ENCODE assay signal across 8 cellular contexts in genomic region chr14:38255673-38256357, GRCh38. TPM values are rescaled to one million over a fixed set of nuclear protein-coding genes. Genes with fewer than 3 reads are reported as not detected.
A peak's percentile ranks its signal among the peaks of the same experiment; 100 is the strongest.
DNase-seq lines count a peak whose midpoint lies in the region; ATAC-seq and TF ChIP-seq lines count a peak whose summit lies in the region.

Gene CLEC14A, minus strand, starts transcription at chr14:38256093. Its CDS starts 71 bp downstream, at chr14:38256022.

- H3K4me2 ChIP-seq in mesendoderm (ENCODE audit: low read length), result peak within 1 kb of the TSS; percentile 38

- no peaks in the 10 kb centered on the region for H3K36me3 Mint-ChIP-seq in activated CD4-positive, alpha-beta T cell treated with anti-CD3 and anti-CD28 coated beads, Interleukin-2, amount 10 ng/mL, durations not matched to agents 24 days and 14 days (ENCODE audit: low read depth)

- H3K27ac ChIP-seq in mesendoderm (ENCODE audit: low read depth, low read length) (no peak within 1 kb of the TSS), tibial nerve (peak within 1 kb of the TSS in 3 of 4 donors; percentile 65 to 77 (median 76))

- peaks cover 2% of the 10 kb centered on the region for H3K9me3 Mint-ChIP-seq in activated CD4-positive, alpha-beta T cell treated with anti-CD3 and anti-CD28 coated beads, Interleukin-2, amount 10 ng/mL, durations not matched to agents 24 days and 14 days

- H3K36me3 ChIP-seq in mesendoderm (ENCODE audit: control insufficient read depth, insufficient read depth, low read length), result no peaks in the 10 kb centered on the region
- H3K36me3 ChIP-seq in tibial nerve, result no peaks in the 10 kb centered on the region

- H3K27me3 ChIP-seq in mesendoderm (ENCODE audit: insufficient read depth, low read length, poor library complexity) (peaks cover 15% of the 10 kb centered on the region), tibial nerve (peaks cover 0 to 22% of the 10 kb centered on the region in 2 donors)

- peak within 1 kb of the TSS; percentile 92 for H3K23ac ChIP-seq in mesendoderm (ENCODE audit: low read length)

- H3K79me1 ChIP-seq in mesendoderm (ENCODE audit: low read length), result no peaks in the 10 kb centered on the region

- no peak within 1 kb of the TSS for H2BK5ac ChIP-seq in mesendoderm (ENCODE audit: low read length)

- TF ChIP-seq POLR2A in tibial nerve (IDR thresholded peaks at IDR 0.05), result no peak

- H2BK120ac ChIP-seq in mesendoderm (ENCODE audit: low read depth, low read length), result no peak within 1 kb of the TSS

- peak in 1 of 2 donors; percentile 36 for TF ChIP-seq EP300 in tibial nerve (IDR thresholded peaks at IDR 0.05)

- peak within 1 kb of the TSS; percentile 54 for H3K4me3 Mint-ChIP-seq in activated CD4-positive, alpha-beta T cell treated with anti-CD3 and anti-CD28 coated beads, Interleukin-2, amount 10 ng/mL, durations not matched to agents 24 days and 14 days

- H3K27me3 Mint-ChIP-seq in activated CD4-positive, alpha-beta T cell treated with anti-CD3 and anti-CD28 coated beads, Interleukin-2, amount 10 ng/mL, durations not matched to agents 24 days and 14 days, result peaks cover 37% of the 10 kb centered on the region

- no peak within 1 kb of the TSS for H2AK5ac ChIP-seq in mesendoderm (ENCODE audit: low read length)

- H3K9me3 ChIP-seq in tibial nerve, result peaks cover 0 to 3% (median 0%) of the 10 kb centered on the region in 4 donors

- H3K79me2 ChIP-seq in mesendoderm (ENCODE audit: control insufficient read depth, insufficient read depth, low read length), result no peaks in the 10 kb centered on the region

- H2BK15ac ChIP-seq in mesendoderm (replicated peaks; ENCODE audit: low read depth), result no peak within 1 kb of the TSS

- H4K8ac ChIP-seq in mesendoderm (ENCODE audit: low read depth, low read length), result no peak within 1 kb of the TSS

- H3K4me3 ChIP-seq in mesendoderm (ENCODE audit: low read length) (peak within 1 kb of the TSS; percentile 19), tibial nerve (peak within 1 kb of the TSS; percentile 31 to 55 (median 36))

- H3K4ac ChIP-seq in mesendoderm (ENCODE audit: low read depth, low read length), result no peak within 1 kb of the TSS

- TF ChIP-seq CTCF in tibial nerve (IDR thresholded peaks at IDR 0.05), result peak in 1 of 5 experiments; percentile 4

- H3K4me1 ChIP-seq in mesendoderm (ENCODE audit: control insufficient read depth, low read depth, low read length) (peaks cover 4% of the 10 kb centered on the region), tibial nerve (peaks cover 0 to 15% (median 0%) of the 10 kb centered on the region in 4 donors)

- intact Hi-C loops in activated CD4-positive, alpha-beta T cell treated with anti-CD3 and anti-CD28 coated beads, Interleukin-2, amount 10 ng/mL, durations not matched to agents 24 days and 14 days (cut with micrococcal nuclease), result no loop called here

- H3K9ac ChIP-seq in mesendoderm (ENCODE audit: low read length), result peak within 1 kb of the TSS; percentile 62

- WGBS in mesendoderm (ENCODE audit: extremely low coverage, insufficient coverage, low lambda C conversion rate), result no CpG with 5 or more reads among the region's 60 CpGs
- 5 to 9% methylated on average over 22 to 23 of the region's 60 CpGs for WGBS in tibial nerve, 2 donors

- peak within 1 kb of the TSS; percentile 4 for H3K18ac ChIP-seq in mesendoderm (ENCODE audit: low read length)

- DNase-seq in activated CD4-positive, alpha-beta T cell treated with anti-CD3 and anti-CD28 coated beads, Interleukin-2, amount 10 ng/mL, durations not matched to agents 24 days and 14 days, result peak; percentile 54
- DNase-seq in activated CD4-positive, alpha-beta T cell treated with anti-CD3 and anti-CD28 coated beads for 1 hour, result no peak
- DNase-seq in ecto neural progenitor cell (ENCODE audit: low spot score) (peak; percentile 70), mesendoderm (peak; percentile 59), tibial nerve (ENCODE audit: low spot score in 2 of 2) (peak; percentile 7 to 29)

- no peak within 1 kb of the TSS for H3K27ac Mint-ChIP-seq in activated CD4-positive, alpha-beta T cell treated with anti-CD3 and anti-CD28 coated beads, Interleukin-2, amount 10 ng/mL, durations not matched to agents 24 days and 14 days

- peaks cover 4% of the 10 kb centered on the region for H3K4me1 Mint-ChIP-seq in activated CD4-positive, alpha-beta T cell treated with anti-CD3 and anti-CD28 coated beads, Interleukin-2, amount 10 ng/mL, durations not matched to agents 24 days and 14 days

- no peak within 1 kb of the TSS for H4K5ac ChIP-seq in mesendoderm (ENCODE audit: low read length)

- peak within 1 kb of the TSS; percentile 83 for H3K56ac ChIP-seq in mesendoderm (ENCODE audit: low read length)

- no peak for ATAC-seq in HG03039 (IDR thresholded peaks at IDR 0.05; ENCODE audit: unreplicated experiment)
- no peak for ATAC-seq in HG02870 (IDR thresholded peaks at IDR 0.05; ENCODE audit: unreplicated experiment)
- no peak for ATAC-seq in GM21381 (IDR thresholded peaks at IDR 0.05; ENCODE audit: unreplicated experiment)

RNA-seq across cellular contexts. Expression of gene CLEC14A, which starts in this region (rescaled TPM):
- total RNA-seq in activated CD4-positive, alpha-beta T cell treated with anti-CD3 and anti-CD28 coated beads, Interleukin-2, amount 10 ng/mL, durations not matched to agents 24 days and 14 days, result not detected in 2 replicates
- polyA plus RNA-seq in mesendoderm (2013, experiment 1 of 2), result 0.24 TPM
- polyA plus RNA-seq in mesendoderm (2013, experiment 2 of 2), result 0.24 TPM
- total RNA-seq in tibial nerve, result 10 to 100 TPM; 28.5 to 76.5 (median 64.3) TPM

Comparison
In these comparisons a context has a peak if more than half of its experiments do, and no peak if none do; other contexts are left out.
1. RNA of gene CLEC14A (total RNA-seq): 28.5 to 76.5 TPM in tibial nerve; not detected in activated CD4-positive, alpha-beta T cell treated with anti-CD3 and anti-CD28 coated beads, Interleukin-2, amount 10 ng/mL, durations not matched to agents 24 days and 14 days; every median in the first group is over 10 times any median in the second.
2. Peak in DNase-seq in activated CD4-positive, alpha-beta T cell treated with anti-CD3 and anti-CD28 coated beads, Interleukin-2, amount 10 ng/mL, durations not matched to agents 24 days and 14 days; RNA of the gene not detected or under 1 TPM.